Comparison of ENCODE assay signal across 26 cellular contexts in genomic region chr2:134097740-134098139, GRCh38.
"Had no signal": no experiment of that assay in that cellular context is flagged by ENCODE, and none has a peak within 500 bp of the region (broad histone marks: within the 10 kb centered on the region; RNA-seq: fewer than 3 reads in every experiment).

No MANE protein-coding gene starts in this region.

- H3K9me3 ChIP-seq: body of pancreas had no signal

- ATAC-seq: body of pancreas; naive thymus-derived CD8-positive, alpha-beta T cell; stimulated activated naive B cell treated with anti-CD40 and anti-IgM and Interleukin-4, amounts not matched to agents 10 μg/mL and 1 μg/mL and 100 μg/mL, for 72 hours had no signal

- DNase-seq: activated B cell treated with CpG ODN at 0.5 μM for 24 hours; activated CD4-positive, alpha-beta T cell treated with anti-CD3 and anti-CD28 coated beads for 4 hours; activated CD4-positive, alpha-beta T cell treated with anti-CD3 and anti-CD28 coated beads, Interleukin-2, amount 50 U/mL, for 48 hours; activated CD8-positive, alpha-beta memory T cell treated with anti-CD3 and anti-CD28 coated beads, Interleukin-2, amount 50 U/mL, for 48 hours; activated effector memory CD4-positive, alpha-beta T cell treated with Interleukin-2 at 50 U/mL for 16 hours; activated naive CD4-positive, alpha-beta T cell treated with anti-CD3 and anti-CD28 coated beads for 36 hours; activated T-cell treated with anti-CD3 and anti-CD28 coated beads, Interleukin-2, amount 50 U/mL, for 48 hours; anterior cingulate cortex; body of pancreas; effector CD4-positive, alpha-beta T cell; erythroblast; foreskin fibroblast; kidney; left lung; naive thymus-derived CD8-positive, alpha-beta T cell; retina; sigmoid colon; stimulated activated CD4-positive, alpha-beta T cell treated with anti-CD3 and anti-CD28 coated beads, Interleukin-15, amount 100 ng/mL, for 24 hours; stimulated activated CD8-positive, alpha-beta memory T cell treated with anti-CD3 and anti-CD28 coated beads, Interleukin-4, amount 100 ng/mL, for 48 hours; stimulated activated naive B cell treated with anti-CD40 and anti-IgM and Interleukin-4, amounts not matched to agents 10 μg/mL and 1 μg/mL and 100 μg/mL, for 72 hours; T-helper 9 cell had no signal

- H3K27me3 Mint-ChIP-seq: activated B cell treated with CpG ODN at 0.5 μM for 24 hours had no signal

- H3K27ac Mint-ChIP-seq: activated B cell treated with CpG ODN at 0.5 μM for 24 hours; activated naive CD4-positive, alpha-beta T cell treated with anti-CD3 and anti-CD28 coated beads for 36 hours; naive thymus-derived CD8-positive, alpha-beta T cell; neural progenitor cell; stimulated activated naive B cell treated with anti-CD40 and anti-IgM and Interleukin-4, amounts not matched to agents 10 μg/mL and 1 μg/mL and 100 μg/mL, for 72 hours had no signal

- H3K36me3 Mint-ChIP-seq: naive thymus-derived CD8-positive, alpha-beta T cell; neural progenitor cell had no signal

- FAIRE-seq: endometrium, kidney had no signal

- H3K27ac ChIP-seq: body of pancreas, left lung, neural progenitor cell, sigmoid colon had no signal

- H3K4me3 ChIP-seq: body of pancreas, left lung, lung, neural progenitor cell, sigmoid colon, smooth muscle cell, upper lobe of left lung had no signal

- H3K4me1 Mint-ChIP-seq: naive thymus-derived CD8-positive, alpha-beta T cell; neural progenitor cell had no signal

- H3K9ac ChIP-seq: neural progenitor cell had no signal

- H3K4me3 Mint-ChIP-seq: activated B cell treated with CpG ODN at 0.5 μM for 24 hours; activated naive CD4-positive, alpha-beta T cell treated with anti-CD3 and anti-CD28 coated beads for 36 hours; naive thymus-derived CD8-positive, alpha-beta T cell; neural progenitor cell; stimulated activated naive B cell treated with anti-CD40 and anti-IgM and Interleukin-4, amounts not matched to agents 10 μg/mL and 1 μg/mL and 100 μg/mL, for 72 hours had no signal

- H3K4me1 ChIP-seq: body of pancreas, left lung, neural progenitor cell, sigmoid colon, upper lobe of left lung had no signal

- H3K36me3 ChIP-seq: left lung, neural progenitor cell, sigmoid colon, upper lobe of left lung had no signal

- H3K27me3 ChIP-seq: body of pancreas, left lung, neural progenitor cell, sigmoid colon, upper lobe of left lung had no signal
